Comparison of ENCODE assay signal across 26 cellular contexts in genomic region chr13:39542361-39542760, GRCh38.
"Had no signal": no experiment of that assay in that cellular context is flagged by ENCODE, and none has a peak within 500 bp of the region (broad histone marks: within the 10 kb centered on the region; RNA-seq: fewer than 3 reads in every experiment).

No MANE protein-coding gene starts in this region.

- H3K9me3 ChIP-seq: gastrocnemius medialis, heart left ventricle had no signal

- H3K27ac ChIP-seq: brain microvascular endothelial cell, coronary artery, dorsolateral prefrontal cortex, foreskin keratinocyte, gastrocnemius medialis, heart left ventricle had no signal

- ATAC-seq: activated CD8-positive, alpha-beta T cell treated with anti-CD3 and anti-CD28 coated beads for 36 hours; activated T-cell treated with anti-CD3 and anti-CD28 coated beads, Interleukin-2, amount 50 U/mL, for 4 hours; activated T-helper 17 cell treated with anti-CD3 and anti-CD28 coated beads, Interleukin-2, amount 50 U/mL, for 72 hours; esophagus mucosa; foreskin keratinocyte; gastrocnemius medialis; heart left ventricle had no signal

- H3K4me1 ChIP-seq: gastrocnemius medialis had no signal

- H3K36me3 ChIP-seq: brain microvascular endothelial cell, gastrocnemius medialis, heart left ventricle had no signal

- H3K4me3 ChIP-seq: coronary artery, dorsolateral prefrontal cortex, gastrocnemius medialis, heart left ventricle had no signal

- DNase-seq: activated CD4-positive, alpha-beta T cell treated with anti-CD3 and anti-CD28 coated beads for 1 hour; activated CD4-positive, alpha-beta T cell treated with anti-CD3 and anti-CD28 coated beads for 48 hours; activated CD4-positive, alpha-beta T cell treated with anti-CD3 and anti-CD28 coated beads, Interleukin-2, amount 50 U/mL, for 1 hour; activated CD4-positive, alpha-beta T cell treated with anti-CD3 and anti-CD28 coated beads, Interleukin-2, amount 50 U/mL, for 48 hours; activated CD4-positive, CD25-positive, alpha-beta regulatory T cell; activated CD8-positive, alpha-beta memory T cell treated with anti-CD3 and anti-CD28 coated beads for 24 hours; activated CD8-positive, alpha-beta T cell treated with anti-CD3 and anti-CD28 coated beads for 36 hours; activated effector memory CD4-positive, alpha-beta T cell treated with Interleukin-2 at 50 U/mL for 16 hours; activated gamma-delta T cell treated with Interleukin-2 at 50 U/mL for 16 hours; activated naive CD4-positive, alpha-beta T cell treated with anti-CD3 and anti-CD28 coated beads, Interleukin-2, amount 50 U/mL, for 16 hours; activated naive CD4-positive, alpha-beta T cell treated with Interleukin-2 at 50 U/mL for 16 hours; activated T-cell treated with anti-CD3 and anti-CD28 coated beads, Interleukin-2, amount 50 U/mL, for 4 hours; amniotic stem cell; anterior cingulate cortex; brain microvascular endothelial cell; dorsolateral prefrontal cortex; effector memory CD4-positive, alpha-beta T cell; endodermal cell; foreskin keratinocyte; gastrocnemius medialis; glutamatergic neuron; heart left ventricle; T-helper 2 cell had no signal
